Comparison of ENCODE assay signal across 14 cellular contexts in the genomic region with DNA sequence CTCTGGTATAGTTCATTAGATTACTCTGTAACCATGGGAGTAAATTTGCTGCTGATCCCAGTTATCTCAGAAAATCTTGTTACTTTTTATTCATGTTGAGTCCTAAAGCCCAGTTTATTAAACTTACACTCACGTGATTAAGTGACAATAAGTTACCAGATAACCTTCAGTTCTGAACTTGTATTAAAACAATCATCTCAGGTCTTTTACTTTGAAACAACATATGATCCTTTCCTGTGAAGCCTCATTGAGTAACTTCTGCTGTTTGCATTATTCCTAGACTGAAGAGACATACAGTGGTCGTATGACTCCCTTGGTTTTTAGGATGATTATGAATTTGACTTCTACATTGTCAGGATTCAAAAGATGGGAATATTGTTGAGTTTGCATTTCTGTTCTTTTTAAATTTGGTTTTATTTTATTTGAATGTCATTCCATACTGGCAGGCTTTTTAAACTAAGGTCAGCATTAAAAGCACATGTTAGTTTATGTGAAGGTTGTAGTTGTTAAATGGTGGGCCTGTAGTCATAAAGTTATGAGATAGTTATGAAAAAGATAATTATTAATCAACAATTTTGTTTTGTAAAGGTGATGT.
DNase-seq lines count a peak whose midpoint lies in the region; ATAC-seq, FAIRE-seq and TF ChIP-seq lines count a peak whose summit lies in the region.
"Had no signal": no experiment of that assay in that cellular context is flagged by ENCODE, and none has a peak within 500 bp of the region (broad histone marks: within the 10 kb centered on the region; RNA-seq: fewer than 3 reads in every experiment).

No MANE protein-coding gene starts in this region.

- DNase-seq in A549 (ENCODE audit: low read depth in 1 of 2, low spot score in 1 of 2), result no peak
- DNase-seq in GM19239 (ENCODE audit: insufficient read length, low spot score), result no peak
- DNase-seq in memory B cell (ENCODE audit: low spot score in 2 of 2), result no peak
- DNase-seq in RWPE1 (ENCODE audit: low spot score), result no peak
- no peak for DNase-seq in NOMO-1 treated with DMSO at 0.1 percent for 48 hours (lab: John Stamatoyannopoulos, UW; ENCODE audit: unreplicated experiment)
- DNase-seq in suprapubic skin (ENCODE audit: low spot score in 2 of 2), result no peak
- DNase-seq: NCI-H1417 treated with DMSO at 0.1 percent for 48 hours had no signal

- no peak overlapping the region for H3K27ac ChIP-seq in A549
- no peak overlapping the region for H3K27ac ChIP-seq in RWPE1
- H3K27ac ChIP-seq in suprapubic skin, result no peak overlapping the region

- H3K4me1 Mint-ChIP-seq in memory B cell, result peaks cover 4% of the 10 kb centered on the region
- H3K4me1 Mint-ChIP-seq: CD14-positive monocyte, GM23338 had no signal

- no peak for ATAC-seq in A549
- no peak for ATAC-seq in memory B cell (ENCODE audit: low read depth)

- H3K36me3 ChIP-seq in suprapubic skin, result peaks cover 54% of the 10 kb centered on the region

- H3K9me3 ChIP-seq in A549 (no peaks in the 10 kb centered on the region), suprapubic skin (no peaks in the 10 kb centered on the region)
- H3K9me3 ChIP-seq: BE2C had no signal

- POLR2A ChIA-PET in A549 (lab: Yijun Ruan, JAX), result no interaction called here
- POLR2A ChIA-PET in RWPE1 (lab: Yijun Ruan, JAX; ENCODE audit: low non-redundant PET), result no interaction called here

- TF ChIP-seq RAD21 in A549 (conservative IDR thresholded peaks at IDR 0.05 in 1 of 2, IDR thresholded peaks at IDR 0.05 in 1 of 2), result no peak

- H3K4me2 ChIP-seq in A549, result no peak overlapping the region
- H3K4me2 ChIP-seq: GM23338 had no signal

- no peaks in the 10 kb centered on the region for H3K27me3 Mint-ChIP-seq in memory B cell
- H3K27me3 Mint-ChIP-seq: CD8-positive, alpha-beta memory T cell had no signal

- H3K36me3 Mint-ChIP-seq in memory B cell, result peaks cover 42% of the 10 kb centered on the region

- H3K9me3 Mint-ChIP-seq in memory B cell, result no peaks in the 10 kb centered on the region
- H3K9me3 Mint-ChIP-seq: CD8-positive, alpha-beta memory T cell; GM23338; H9; HFFc6 had no signal

- FAIRE-seq in A549 (lab: Jason Lieb, UNC) (no peak), GM19239 (lab: Jason Lieb, UNC) (peak; percentile 56), TTC549 (lab: Jason Lieb, UNC) (peak; percentile 89)

- no peak overlapping the region for H3K4me3 Mint-ChIP-seq in memory B cell
- H3K4me3 Mint-ChIP-seq: CD14-positive monocyte; CD8-positive, alpha-beta memory T cell; GM23338; H9; HFFc6 had no signal

- no peak overlapping the region for H3K4me3 ChIP-seq in A549
- H3K4me3 ChIP-seq in suprapubic skin, result no peak overlapping the region
- H3K4me3 ChIP-seq: GM23338 had no signal

- CTCF ChIA-PET in A549 (lab: Yijun Ruan, JAX) (interaction anchor here (0.7 to 5.9 kb wide), 25 partner anchors 8 to 335 kb away, joined by 3 to 42 read pairs (median 4); no protein-coding TSS in a partner anchor), RWPE1 (lab: Yijun Ruan, JAX) (interaction anchor here (0.6 kb wide), 3 partner anchors 13 to 340 kb away, joined by 3 read pairs; no protein-coding TSS in a partner anchor)

- TF ChIP-seq CTCF in A549 (IDR thresholded peaks at IDR 0.05) (no peak), RWPE1 (conservative IDR thresholded peaks at IDR 0.05; ENCODE audit: low read depth) (no peak), suprapubic skin (IDR thresholded peaks at IDR 0.05) (no peak)

- TF ChIP-seq EP300 in A549 (IDR thresholded peaks at IDR 0.05) (no peak), suprapubic skin (IDR thresholded peaks at IDR 0.05) (no peak)

- TF ChIP-seq POLR2A in A549 (IDR thresholded peaks at IDR 0.05; ENCODE audit: low read length) (no peak), suprapubic skin (IDR thresholded peaks at IDR 0.05) (no peak)

- no peaks in the 10 kb centered on the region for H3K27me3 ChIP-seq in suprapubic skin
- H3K27me3 ChIP-seq: BE2C had no signal

- WGBS in A549 (ENCODE audit: missing lambda C conversion rate), result 56% methylated on average over 2 of the region's 2 CpGs
- WGBS in suprapubic skin, result 81% methylated on average over 2 of the region's 2 CpGs

- H3K4me1 ChIP-seq in A549 (peaks cover 6% of the 10 kb centered on the region; the same call in 1 of the 3 replicates), suprapubic skin (no peaks in the 10 kb centered on the region)
- H3K4me1 ChIP-seq: BE2C had no signal

- peak overlapping the region; percentile 33 for H3K27ac Mint-ChIP-seq in memory B cell
- H3K27ac Mint-ChIP-seq: GM23338, HFFc6 had no signal

TF ChIP-seq in A549, 52 proteins besides CTCF, POLR2A, EP300 and RAD21:
- no peak for TF ChIP-seq NR3C1 (IDR thresholded peaks at IDR 0.05)
- TF ChIP-seq CBX2 (IDR thresholded peaks at IDR 0.05; ENCODE audit: borderline replicate concordance, low read depth), result no peak
- no peak for TF ChIP-seq KDM5A (IDR thresholded peaks at IDR 0.05)
- no peak for TF ChIP-seq CEBPB (IDR thresholded peaks at IDR 0.05)
- TF ChIP-seq, protein P1, sequence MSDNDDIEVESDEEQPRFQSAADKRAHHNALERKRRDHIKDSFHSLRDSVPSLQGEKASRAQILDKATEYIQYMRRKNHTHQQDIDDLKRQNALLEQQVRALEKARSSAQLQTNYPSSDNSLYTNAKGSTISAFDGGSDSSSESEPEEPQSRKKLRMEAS (IDR thresholded peaks at IDR 0.05), result no peak
- TF ChIP-seq MAFK (IDR thresholded peaks at IDR 0.05; ENCODE audit: partially characterized antibody), result peak; percentile 68
- TF ChIP-seq MYC (IDR thresholded peaks at IDR 0.05; ENCODE audit: borderline replicate concordance, low read length), result no peak
